Comparison of ENCODE assay signal across 25 cellular contexts in the genomic region with DNA sequence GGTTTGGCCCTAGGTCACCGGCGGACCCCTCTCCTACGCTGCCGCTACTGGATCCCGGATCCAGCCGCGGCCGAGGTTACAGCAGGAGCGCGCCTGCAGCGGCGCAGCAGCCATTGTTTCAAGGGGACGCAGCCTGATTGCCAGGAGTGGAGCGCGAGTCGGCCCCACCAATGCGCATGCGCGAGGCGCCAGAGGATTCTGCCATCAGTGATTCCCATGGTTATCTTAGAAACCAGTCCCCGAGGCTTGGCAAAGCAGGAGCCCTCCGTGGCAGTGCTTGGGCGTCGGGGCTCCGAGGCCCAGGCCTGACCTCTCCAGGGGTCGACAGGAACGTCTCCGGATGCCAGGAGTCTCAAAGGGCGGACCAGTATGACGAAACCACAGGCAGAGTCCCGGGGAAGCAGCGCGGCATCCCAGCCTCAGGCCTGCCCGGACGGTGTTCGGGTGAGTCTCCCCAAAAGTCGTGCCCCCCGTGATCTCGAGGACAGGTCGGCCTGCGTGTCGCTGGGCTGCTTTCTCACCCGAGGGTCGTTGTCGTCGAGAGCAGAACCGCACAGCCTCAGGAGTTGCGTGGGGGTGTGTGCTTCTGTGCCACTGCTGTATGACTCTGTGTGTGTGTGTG.
"Had no signal": no experiment of that assay in that cellular context is flagged by ENCODE, and none has a peak within 500 bp of the region (broad histone marks: within the 10 kb centered on the region; RNA-seq: fewer than 3 reads in every experiment).

No MANE protein-coding gene starts in this region.

- ATAC-seq: activated CD8-positive, alpha-beta T cell treated with anti-CD3 and anti-CD28 coated beads, Interleukin-2, amount 10 ng/mL, durations not matched to agents 7 days and 5 days; T-helper 17 cell; WTC11 had no signal

- DNase-seq: activated CD4-positive, alpha-beta T cell treated with anti-CD3 and anti-CD28 coated beads for 48 hours; activated CD4-positive, alpha-beta T cell treated with anti-CD3 and anti-CD28 coated beads, Interleukin-2, amount 50 U/mL, for 4 hours; activated CD4-positive, CD25-positive, alpha-beta regulatory T cell treated with anti-CD3 and anti-CD28 coated beads, Interleukin-2, amount 50 U/mL, for 72 hours; activated CD8-positive, alpha-beta memory T cell treated with anti-CD3 and anti-CD28 coated beads, Interleukin-2, amount 50 U/mL, for 48 hours; activated CD8-positive, alpha-beta T cell treated with anti-CD3 and anti-CD28 coated beads, Interleukin-2, amount 10 ng/mL, durations not matched to agents 7 days and 5 days; activated naive CD4-positive, alpha-beta T cell; activated T-cell treated with anti-CD3 and anti-CD28 coated beads, Interleukin-2, amount 50 U/mL, for 1 hour; aorta; caudate nucleus; Kasumi-1; KBM-7; NCI-H1105 treated with DMSO at 0.1 percent for 48 hours; NCI-H1436 treated with DMSO at 0.1 percent for 48 hours; NCI-H187; NCI-H2107; NCI-H524; NCI-H774; Peyer's patch; Right ventricle myocardium superior; SJCRH30; T-helper 17 cell; T-helper 9 cell had no signal

- H3K27ac ChIP-seq: breast epithelium, Peyer's patch, RWPE1, SJCRH30 had no signal

- H3K4me3 ChIP-seq: breast epithelium, Peyer's patch, SJCRH30 had no signal

- H3K27me3 ChIP-seq: breast epithelium, Peyer's patch had no signal

- H3K9me3 ChIP-seq: SJCRH30 had no signal

- H3K36me3 ChIP-seq: breast epithelium, Peyer's patch, SJCRH30 had no signal

- H3K4me1 ChIP-seq: breast epithelium, Peyer's patch, SJCRH30 had no signal
